In genomic region chr6:63571883-63572732, GRCh38 we compare ENCODE assay signal across 9 cellular contexts. TPM values are rescaled to one million over a fixed set of nuclear protein-coding genes. Genes with fewer than 3 reads are reported as not detected.
DNase-seq lines count a peak whose midpoint lies in the region; ATAC-seq, FAIRE-seq and TF ChIP-seq lines count a peak whose summit lies in the region.
"Had no signal": no experiment of that assay in that cellular context is flagged by ENCODE, and none has a peak within 500 bp of the region (broad histone marks: within the 10 kb centered on the region; RNA-seq: fewer than 3 reads in every experiment).

LOC128125822 (plus strand) TSS chr6:63572480.
PTP4A1 (plus strand) TSS chr6:63572480; CDS start chr6:63576881, 4,401 bp downstream.

- DNase-seq in AG10803 (ENCODE audit: low read depth), result peak; percentile 97
- DNase-seq in NCI-H460 (ENCODE audit: extremely low read depth, low read depth), result peak; percentile 94
- DNase-seq in activated CD4-positive, alpha-beta T cell treated with anti-CD3 and anti-CD28 coated beads for 1 hour, result peak; percentile 96
- DNase-seq in cerebellum (ENCODE audit: low spot score), result peak; percentile 97
- peak; percentile 100 for DNase-seq in kidney
- DNase-seq in stimulated activated CD4-positive, alpha-beta T cell treated with anti-CD3 and anti-CD28 coated beads, Interleukin-15, amount 100 ng/mL, for 24 hours, result peak; percentile 97

- H3K4me3 ChIP-seq in AG10803 (ENCODE audit: low read length) (peak within 1 kb of the TSS; percentile 83), kidney (ENCODE audit: low read length in 2 of 2) (peak within 1 kb of the TSS; percentile 89 to 97)

- H3K9ac ChIP-seq in kidney (ENCODE audit: low read length in 2 of 2), result peak within 1 kb of the TSS; percentile 92 to 95

- peak within 1 kb of the TSS; percentile 99 for H3K27ac ChIP-seq in kidney (ENCODE audit: low read depth in 2 of 2, low read length in 2 of 2)

- H3K36me3 ChIP-seq in kidney (ENCODE audit: control insufficient read depth in 1 of 2, insufficient read depth in 2 of 2, low read length in 2 of 2), result peaks cover 0 to 8% of the 10 kb centered on the region in 2 donors

- H3K4me1 ChIP-seq in kidney (ENCODE audit: control insufficient read depth in 1 of 2, insufficient read depth in 1 of 2, low read depth in 1 of 2, low read length in 2 of 2), result peaks cover 5 to 16% of the 10 kb centered on the region in 2 donors

- H3K9me3 ChIP-seq in kidney (ENCODE audit: control insufficient read depth in 1 of 2, low read length in 2 of 2), result no peaks in the 10 kb centered on the region

- peak; percentile 85 for ATAC-seq in GM19043 (IDR thresholded peaks at IDR 0.05; ENCODE audit: low read depth, unreplicated experiment)
- peak; percentile 88 for ATAC-seq in HG03378 (IDR thresholded peaks at IDR 0.05; ENCODE audit: unreplicated experiment)

- intact Hi-C loops in kidney (cut with DNase I), result no loop called here

- FAIRE-seq in kidney (lab: Jason Lieb, UNC), result no peak
- FAIRE-seq: endometrium had no signal

- TF ChIP-seq CTCF in AG10803 (conservative IDR thresholded peaks at IDR 0.05; ENCODE audit: low read length) (no peak), kidney (IDR thresholded peaks at IDR 0.05; ENCODE audit: borderline replicate concordance, extremely low read depth, insufficient read depth) (no peak)

RNA-seq across cellular contexts. Expression of gene PTP4A1, which starts in this region (rescaled TPM):
- total RNA-seq in NCI-H460 (2014; rRNA removed; shearing (Covaris generic)), result 221 and 237 TPM in 2 replicates
- 86.4 and 89.3 TPM in 2 replicates for polyA plus RNA-seq in NCI-H460 (2014; cell fraction: nucleus; rRNA removed)
- total RNA-seq in cerebellum, result 54.4 TPM
- 43.7 TPM for total RNA-seq in kidney
- 16.5 TPM for polyA plus RNA-seq in kidney (ENCODE audit: insufficient read depth, low read depth, low replicate concordance)

Comparison
In these comparisons a context has a peak if more than half of its experiments do, and no peak if none do; other contexts are left out.
1. Peak in every context shown above with its lines: DNase-seq, ATAC-seq, H3K4me3 ChIP-seq and H3K27ac ChIP-seq.